ENCODE assay signal across 15 cellular contexts in genomic region chr14:75825147-75825592, GRCh38.
A peak's percentile ranks its signal among the peaks of the same experiment; 100 is the strongest.
DNase-seq lines count a peak whose midpoint lies in the region; ATAC-seq and TF ChIP-seq lines count a peak whose summit lies in the region.
"Had no signal": no experiment of that assay in that cellular context is flagged by ENCODE, and none has a peak within 500 bp of the region (broad histone marks: within the 10 kb centered on the region; RNA-seq: fewer than 3 reads in every experiment).

No MANE protein-coding gene starts in this region.

- POLR2A ChIA-PET in MCF 10A (lab: Yijun Ruan, JAX), result interaction anchor here (0.6 kb wide), 1 partner anchor 67 kb away, joined by 3 read pairs; no protein-coding TSS in a partner anchor

- H3K36me3 Mint-ChIP-seq in MCF 10A (ENCODE audit: insufficient read depth, unreplicated experiment), result peaks cover 24% of the 10 kb centered on the region

- H3K9me3 ChIP-seq in breast epithelium (no peaks in the 10 kb centered on the region), gastroesophageal sphincter (no peaks in the 10 kb centered on the region), ovary (no peaks in the 10 kb centered on the region)
- H3K9me3 ChIP-seq: A549 had no signal

- no peaks in the 10 kb centered on the region for H3K36me3 ChIP-seq in breast epithelium
- H3K36me3 ChIP-seq in gastroesophageal sphincter, result peaks cover 0 to 2% of the 10 kb centered on the region in 2 donors
- H3K36me3 ChIP-seq in ovary, result no peaks in the 10 kb centered on the region
- no peaks in the 10 kb centered on the region for H3K36me3 ChIP-seq in urinary bladder (ENCODE audit: insufficient read depth)

- CTCF ChIA-PET in MCF 10A (lab: Yijun Ruan, JAX), result interaction anchor here (1.7 kb wide), 1 partner anchor 115 kb away, joined by 5 read pairs; no protein-coding TSS in a partner anchor

- ATAC-seq in gastroesophageal sphincter (peak; percentile 52), HG03460 (IDR thresholded peaks at IDR 0.05; ENCODE audit: unreplicated experiment) (no peak), GM18873 (IDR thresholded peaks at IDR 0.05; ENCODE audit: low FRiP score, unreplicated experiment) (no peak), HG02642 (IDR thresholded peaks at IDR 0.05; ENCODE audit: poor library complexity, unreplicated experiment) (no peak)
- ATAC-seq: A549 had no signal

- TF ChIP-seq CTCF in breast epithelium (IDR thresholded peaks at IDR 0.05) (no peak), MCF 10A (IDR thresholded peaks at IDR 0.05; ENCODE audit: unreplicated experiment) (no peak), gastroesophageal sphincter (IDR thresholded peaks at IDR 0.05) (no peak), ovary (IDR thresholded peaks at IDR 0.05) (no peak)

- no peak overlapping the region for H3K4me3 ChIP-seq in breast epithelium
- H3K4me3 ChIP-seq in gastroesophageal sphincter, result no peak overlapping the region
- H3K4me3 ChIP-seq in ovary, result no peak overlapping the region
- no peak overlapping the region for H3K4me3 ChIP-seq in urinary bladder (ENCODE audit: low read depth, low read length)
- H3K4me3 ChIP-seq: A549, SK-N-MC had no signal

- DNase-seq in breast epithelium (ENCODE audit: low spot score in 2 of 2) (no peak), MCF 10A (ENCODE audit: unreplicated experiment) (no peak), ovary (peak in 2 of 5 donors; percentile 25 to 37)
- DNase-seq: activated B cell treated with CpG ODN at 0.5 μM for 24 hours; cerebellar nuclear complex; midbrain; NCI-H1694 treated with DMSO at 0.1 percent for 48 hours; stimulated activated CD4-positive, alpha-beta T cell treated with anti-CD3 and anti-CD28 coated beads, Interleukin-12 subunit alpha, Interleukin-12 subunit beta, amount 100 ng/mL, for 4 hours had no signal

- no peaks in the 10 kb centered on the region for H3K4me1 ChIP-seq in breast epithelium
- H3K4me1 ChIP-seq in gastroesophageal sphincter, result peaks cover 15 to 57% (median 23%) of the 10 kb centered on the region in 3 donors
- H3K4me1 ChIP-seq in ovary (ENCODE audit: insufficient read depth), result peaks cover 6% of the 10 kb centered on the region
- H3K4me1 ChIP-seq in urinary bladder (ENCODE audit: insufficient read depth), result no peaks in the 10 kb centered on the region
- H3K4me1 ChIP-seq: A549 had no signal

- intact Hi-C loops in breast epithelium (cut with DNase I; ENCODE audit: low total_unique reads) (no loop called here), MCF 10A (cut with micrococcal nuclease) (no loop called here), ovary (cut with DNase I) (no loop called here)

- H3K27ac Mint-ChIP-seq in MCF 10A (ENCODE audit: low read depth, unreplicated experiment), result no peak overlapping the region
- H3K27ac Mint-ChIP-seq: activated B cell treated with CpG ODN at 0.5 μM for 24 hours had no signal

- H3K27me3 ChIP-seq in breast epithelium, result no peaks in the 10 kb centered on the region
- H3K27me3 ChIP-seq in gastroesophageal sphincter, result no peaks in the 10 kb centered on the region
- no peaks in the 10 kb centered on the region for H3K27me3 ChIP-seq in ovary

- H3K4me3 Mint-ChIP-seq in MCF 10A (ENCODE audit: unreplicated experiment), result no peak overlapping the region
- H3K4me3 Mint-ChIP-seq: activated B cell treated with CpG ODN at 0.5 μM for 24 hours had no signal

- no peaks in the 10 kb centered on the region for H3K9me3 Mint-ChIP-seq in MCF 10A (ENCODE audit: unreplicated experiment)
- H3K9me3 Mint-ChIP-seq: activated B cell treated with CpG ODN at 0.5 μM for 24 hours had no signal

- TF ChIP-seq EP300 in gastroesophageal sphincter (IDR thresholded peaks at IDR 0.05) (no peak), ovary (IDR thresholded peaks at IDR 0.05) (no peak)

- H3K4me1 Mint-ChIP-seq in MCF 10A (ENCODE audit: insufficient read depth, unreplicated experiment), result peaks cover 23% of the 10 kb centered on the region
- H3K4me1 Mint-ChIP-seq: activated B cell treated with CpG ODN at 0.5 μM for 24 hours had no signal

- H3K27me3 Mint-ChIP-seq in MCF 10A (ENCODE audit: insufficient read depth, unreplicated experiment), result no peaks in the 10 kb centered on the region
- H3K27me3 Mint-ChIP-seq: activated B cell treated with CpG ODN at 0.5 μM for 24 hours had no signal

- no TSS peak for BruUV-seq in MCF 10A (replicated peaks; lab: Mats Ljungman, UMichigan)

- TF ChIP-seq POLR2A in breast epithelium (IDR thresholded peaks at IDR 0.05), result no peak
- no peak for TF ChIP-seq POLR2A in gastroesophageal sphincter (IDR thresholded peaks at IDR 0.05)
- TF ChIP-seq POLR2A in ovary (IDR thresholded peaks at IDR 0.05), result no peak

- WGBS in gastroesophageal sphincter (ENCODE audit: low coverage in 1 of 2), 2 donors, result 3 to 11% methylated on average over 3 of the region's 3 CpGs
- 17 to 29% (median 19%) methylated on average over 3 of the region's 3 CpGs for WGBS in ovary, 3 donors
- 28% methylated on average over 3 of the region's 3 CpGs for WGBS in urinary bladder

- peak overlapping the region; percentile 21 to 52 for H3K27ac ChIP-seq in breast epithelium
- H3K27ac ChIP-seq in gastroesophageal sphincter, result peak overlapping the region; percentile 64 to 86 (median 82)
- H3K27ac ChIP-seq in ovary, result peak overlapping the region; percentile 42 to 79
- peak overlapping the region; percentile 14 for H3K27ac ChIP-seq in urinary bladder (ENCODE audit: low read depth)
- H3K27ac ChIP-seq: A549, SK-N-MC had no signal

Comparison
In these comparisons a context has a peak if more than half of its experiments do, and no peak if none do; other contexts are left out.
1. H3K27ac ChIP-seq: peak in every context shown above with its lines; median percentile 82 in gastroesophageal sphincter; 60 in ovary; 36 in breast epithelium; 14 in urinary bladder.